In the genomic region with DNA sequence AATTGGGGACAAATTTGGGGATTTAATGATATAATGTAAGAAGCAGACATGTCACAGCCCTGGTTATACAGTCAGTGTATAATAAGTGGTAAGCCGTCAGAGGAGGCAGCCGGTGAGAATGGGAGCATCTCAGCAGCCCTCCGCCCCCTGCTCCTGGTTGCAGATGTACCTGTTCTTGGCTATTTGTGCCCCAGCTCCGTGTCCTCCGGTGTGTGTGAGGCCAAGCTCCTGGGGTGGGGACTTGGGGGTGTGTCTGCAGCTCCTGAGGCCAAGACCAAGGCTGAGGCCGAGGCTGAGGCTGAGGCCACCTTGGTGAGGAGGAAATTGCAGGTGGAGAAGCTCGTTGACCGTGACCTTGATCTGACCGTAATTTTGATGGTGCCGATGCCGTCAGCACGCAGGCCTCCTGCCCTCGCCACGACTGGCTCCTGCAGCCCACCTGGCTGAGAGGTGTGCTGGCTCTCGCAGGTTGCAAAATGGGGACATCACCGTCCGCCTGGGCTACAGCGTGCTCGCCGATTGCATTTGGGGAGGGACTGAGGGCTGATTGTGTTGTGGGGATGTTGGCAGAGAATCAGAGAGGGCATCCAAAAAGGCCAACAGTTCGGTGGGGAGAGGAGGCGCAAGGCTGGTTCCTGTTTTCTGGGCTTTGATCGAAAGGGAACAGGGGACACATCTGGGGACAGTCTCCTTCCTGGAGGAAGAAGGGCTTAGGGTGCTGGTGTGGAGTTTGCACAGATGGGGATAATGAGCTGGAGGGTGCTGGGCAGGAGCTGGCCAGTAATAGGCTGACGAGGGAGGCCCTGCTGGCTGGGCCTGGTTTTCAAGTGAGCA, we compare ENCODE assay signal across 8 cellular contexts.
A peak's percentile ranks its signal among the peaks of the same experiment; 100 is the strongest.
DNase-seq lines count a peak whose midpoint lies in the region; ATAC-seq and TF ChIP-seq lines count a peak whose summit lies in the region.

No MANE protein-coding gene starts in this region.

- peaks cover 34 to 95% of the 10 kb centered on the region in 2 experiments for H3K79me1 ChIP-seq in IMR-90 (ENCODE audit: low read depth in 1 of 2, low read length in 2 of 2)

- no peak for TF ChIP-seq CTCF in IMR-90 (conservative IDR thresholded peaks at IDR 0.05; ENCODE audit: low read depth, low read length)
- TF ChIP-seq CTCF in activated CD8-positive, alpha-beta T cell treated with anti-CD3 and anti-CD28 coated beads for 36 hours (IDR thresholded peaks at IDR 0.05), result no peak

- peaks cover 88% of the 10 kb centered on the region for H4K20me1 ChIP-seq in IMR-90 (ENCODE audit: insufficient read depth, low read length)

- intact Hi-C loops in IMR-90 (cut with micrococcal nuclease), result no loop called here
- intact Hi-C loops in activated CD8-positive, alpha-beta T cell treated with anti-CD3 and anti-CD28 coated beads for 36 hours (cut with micrococcal nuclease), result no loop called here

- peak overlapping the region; percentile 15; the same call in 1 of the 2 replicates for H2BK120ac ChIP-seq in IMR-90 (ENCODE audit: low read depth, low read length)

- peak overlapping the region; percentile 48 for H3K27ac Mint-ChIP-seq in activated CD8-positive, alpha-beta T cell treated with anti-CD3 and anti-CD28 coated beads for 36 hours
- peak overlapping the region; percentile 43 to 62 for H3K27ac Mint-ChIP-seq in stimulated activated naive CD8-positive, alpha-beta T cell treated with anti-CD3 and anti-CD28 coated beads, Interleukin-15, amount 100 ng/mL, for 72 hours

- no peaks in the 10 kb centered on the region for H3K27me3 ChIP-seq in IMR-90 (ENCODE audit: control insufficient read depth, insufficient read depth, low read length)

- peak overlapping the region; percentile 46; the same call in 1 of the 3 replicates for H2BK15ac ChIP-seq in IMR-90 (ENCODE audit: low read depth, low read length)

- no peak overlapping the region for H3K4me3 Mint-ChIP-seq in activated CD8-positive, alpha-beta T cell treated with anti-CD3 and anti-CD28 coated beads for 36 hours
- no peak overlapping the region for H3K4me3 Mint-ChIP-seq in stimulated activated naive CD8-positive, alpha-beta T cell treated with anti-CD3 and anti-CD28 coated beads, Interleukin-15, amount 100 ng/mL, for 72 hours

- H2BK5ac ChIP-seq in IMR-90 (ENCODE audit: low read depth, low read length, poor library complexity, severe bottlenecking), result peak overlapping the region; percentile 25

- peak overlapping the region; percentile 40; the same call in 1 of the 2 replicates for H4K91ac ChIP-seq in IMR-90 (ENCODE audit: insufficient read depth, low read depth, low read length)

- no peak for TF ChIP-seq RAD21 in IMR-90 (IDR thresholded peaks at IDR 0.05; ENCODE audit: low read length)

- peak overlapping the region; percentile 3 to 31; a peak in 3 of 4 replicates for H4K8ac ChIP-seq in IMR-90 (ENCODE audit: low read depth in 2 of 2, low read length in 2 of 2)

- H3K36me3 Mint-ChIP-seq in activated CD8-positive, alpha-beta T cell treated with anti-CD3 and anti-CD28 coated beads for 36 hours (ENCODE audit: low read depth), result peaks cover 6% of the 10 kb centered on the region

- H3K4me2 ChIP-seq in IMR-90 (ENCODE audit: low read depth, low read length), result no peak overlapping the region

- peak overlapping the region; percentile 66 for H3K4ac ChIP-seq in IMR-90 (ENCODE audit: low read depth, low read length)

- H3K23ac ChIP-seq in IMR-90 (ENCODE audit: low read depth, low read length), result peak overlapping the region; percentile 41; the same call in 1 of the 2 replicates

- H3K9me1 ChIP-seq in IMR-90 (ENCODE audit: insufficient read depth, low read length), result peaks cover 49% of the 10 kb centered on the region

- no peak for TF ChIP-seq POLR2A in IMR-90 (IDR thresholded peaks at IDR 0.05; ENCODE audit: low read depth, low read length)

- H3K56ac ChIP-seq in IMR-90 (ENCODE audit: extremely low read depth, insufficient read depth, low read length), result no peak overlapping the region

- H3K4me1 Mint-ChIP-seq in activated CD8-positive, alpha-beta T cell treated with anti-CD3 and anti-CD28 coated beads for 36 hours (ENCODE audit: low read depth), result peaks cover 81% of the 10 kb centered on the region
- peaks cover 100% of the 10 kb centered on the region for H3K4me1 Mint-ChIP-seq in stimulated activated naive CD8-positive, alpha-beta T cell treated with anti-CD3 and anti-CD28 coated beads, Interleukin-15, amount 100 ng/mL, for 72 hours

- no TSS peak for BruUV-seq in IMR-90 (replicated peaks; lab: Mats Ljungman, UMichigan)

- no peaks in the 10 kb centered on the region for H3K9me3 ChIP-seq in IMR-90 (ENCODE audit: control insufficient read depth, insufficient read depth, low read length)

- POLR2A ChIA-PET in IMR-90 (lab: Charles Lee; ENCODE audit: unreplicated experiment), result interaction anchor here (0.5 kb wide), 1 partner anchor 529 kb away, joined by 3 read pairs; no protein-coding TSS in a partner anchor
- POLR2A ChIA-PET in activated CD8-positive, alpha-beta T cell treated with anti-CD3 and anti-CD28 coated beads for 36 hours (lab: Charles Lee), result interaction anchor here (0.7 to 15.9 kb wide), 12 partner anchors 7 to 66 kb away, joined by 3 to 410 read pairs (median 5); no protein-coding TSS in a partner anchor

- H2AK5ac ChIP-seq in IMR-90 (ENCODE audit: low read depth, low read length), result peak overlapping the region; percentile 80

- peak overlapping the region; percentile 2; the same call in 1 of the 2 replicates for H3K9ac ChIP-seq in IMR-90 (ENCODE audit: low read depth, low read length)

- peak overlapping the region; percentile 66 for H3K27ac ChIP-seq in IMR-90 (ENCODE audit: insufficient read depth, low read length)

- DNase-seq in IMR-90 (no peak), left lobe of liver (ENCODE audit: low spot score) (peak; percentile 70), NCI-H1436 treated with DMSO at 0.1 percent for 48 hours (lab: John Stamatoyannopoulos, UW) (no peak)
- DNase-seq in activated CD8-positive, alpha-beta T cell treated with anti-CD3 and anti-CD28 coated beads for 36 hours, result no peak
- no peak for DNase-seq in stimulated activated naive CD8-positive, alpha-beta T cell treated with anti-CD3 and anti-CD28 coated beads, Interleukin-15, amount 100 ng/mL, for 72 hours

- H4K5ac ChIP-seq in IMR-90 (ENCODE audit: low read depth, low read length), result no peak overlapping the region

- peak overlapping the region; percentile 71; the same call in 1 of the 2 replicates for H2BK20ac ChIP-seq in IMR-90 (ENCODE audit: low read depth, low read length)

- ATAC-seq in IMR-90 (ENCODE audit: low read depth) (no peak), left lobe of liver (peak; percentile 43), GM21786 (IDR thresholded peaks at IDR 0.05; ENCODE audit: unreplicated experiment) (no peak), HG03442 (IDR thresholded peaks at IDR 0.05; ENCODE audit: unreplicated experiment) (no peak), HG02885 (IDR thresholded peaks at IDR 0.05; ENCODE audit: poor library complexity, unreplicated experiment) (no peak)
- ATAC-seq in activated CD8-positive, alpha-beta T cell treated with anti-CD3 and anti-CD28 coated beads for 36 hours, result no peak
- no peak for ATAC-seq in stimulated activated naive CD8-positive, alpha-beta T cell treated with anti-CD3 and anti-CD28 coated beads, Interleukin-15, amount 100 ng/mL, for 72 hours

- H2AFZ ChIP-seq in IMR-90 (replicated peaks; ENCODE audit: low read length, poor library complexity), result no peak overlapping the region

- peak overlapping the region; percentile 0 for H2AK9ac ChIP-seq in IMR-90 (replicated peaks; ENCODE audit: low read depth, low read length, poor library complexity)

- dilution Hi-C loops in IMR-90 (cut with HindIII; ENCODE audit: low sequenced_read_pairs, unreplicated experiment), result no loop called here

- H3K4me1 ChIP-seq in IMR-90 (ENCODE audit: control insufficient read depth, insufficient read depth, low read length), result peaks cover 74% of the 10 kb centered on the region

- in situ Hi-C loops in IMR-90 (cut with MboI; ENCODE audit: low sequenced_read_pairs), result loop anchor here (5.0 kb wide), 2 partner anchors 63 to 107 kb away; no protein-coding TSS in a partner anchor

- H3K18ac ChIP-seq in IMR-90 (ENCODE audit: low read depth, low read length), result no peak overlapping the region

- H3K36me3 ChIP-seq in IMR-90 (ENCODE audit: control insufficient read depth, insufficient read depth, low read length), result peaks cover 7% of the 10 kb centered on the region; the same call in 1 of the 2 replicates

- no peaks in the 10 kb centered on the region for H3K9me3 Mint-ChIP-seq in activated CD8-positive, alpha-beta T cell treated with anti-CD3 and anti-CD28 coated beads for 36 hours
- H3K9me3 Mint-ChIP-seq in stimulated activated naive CD8-positive, alpha-beta T cell treated with anti-CD3 and anti-CD28 coated beads, Interleukin-15, amount 100 ng/mL, for 72 hours, result no peaks in the 10 kb centered on the region

- 0 out of 2 replicates have a peak overlapping the region, but pooled peaks have one; percentile 19 for H3K14ac ChIP-seq in IMR-90 (replicated peaks; ENCODE audit: low read depth, low read length)

- 82% methylated on average over 17 of the region's 24 CpGs; no CpG with 5 or more reads in 1 of the 2 experiments for WGBS in IMR-90 (ENCODE audit: extremely low coverage in 2 of 2, insufficient read length in 1 of 2), 2 experiments

- no peaks in the 10 kb centered on the region for H3K27me3 Mint-ChIP-seq in activated CD8-positive, alpha-beta T cell treated with anti-CD3 and anti-CD28 coated beads for 36 hours
- no peaks in the 10 kb centered on the region for H3K27me3 Mint-ChIP-seq in stimulated activated naive CD8-positive, alpha-beta T cell treated with anti-CD3 and anti-CD28 coated beads, Interleukin-15, amount 100 ng/mL, for 72 hours

- CTCF ChIA-PET in IMR-90 (lab: Yijun Ruan, JAX), result interaction anchor here (0.5 to 1.8 kb wide), 11 partner anchors 8 to 106 kb away, joined by 3 to 6 read pairs (median 4); no protein-coding TSS in a partner anchor
- CTCF ChIA-PET in activated CD8-positive, alpha-beta T cell treated with anti-CD3 and anti-CD28 coated beads for 36 hours (lab: Charles Lee), result interaction anchor here (0.6 to 11.1 kb wide), 41 partner anchors 8 to 582 kb away, joined by 3 to 124 read pairs (median 6); no protein-coding TSS in a partner anchor

- H3K4me3 ChIP-seq in IMR-90 (ENCODE audit: insufficient read depth, low read depth, low read length), result no peak overlapping the region

TF ChIP-seq in IMR-90, 13 proteins besides CTCF, POLR2A, EP300 and RAD21 (continues in another document):
- TF ChIP-seq USF2 (IDR thresholded peaks at IDR 0.05; ENCODE audit: low read depth, low read length), result no peak
